ENCODE assay signal across 31 cellular contexts in genomic region chr1:19717467-19717866, GRCh38. TPM values are rescaled to one million over a fixed set of nuclear protein-coding genes. Genes with fewer than 3 reads are reported as not detected.
DNase-seq lines count a peak whose midpoint lies in the region; ATAC-seq, FAIRE-seq and TF ChIP-seq lines count a peak whose summit lies in the region.
"Had no signal": no experiment of that assay in that cellular context is flagged by ENCODE, and none has a peak within 500 bp of the region (broad histone marks: within the 10 kb centered on the region; RNA-seq: fewer than 3 reads in every experiment).

No MANE protein-coding gene starts in this region.

- no peak for ATAC-seq in pancreas
- no peak for ATAC-seq in natural killer cell
- no peak for ATAC-seq in GM19328 (IDR thresholded peaks at IDR 0.05; ENCODE audit: unreplicated experiment)
- ATAC-seq: GM12878 had no signal

- H3K4me3 Mint-ChIP-seq in endodermal cell (no peak overlapping the region), neural progenitor cell (peak overlapping the region; percentile 41), natural killer cell (no peak overlapping the region)
- H3K4me3 Mint-ChIP-seq: CD14-positive monocyte; CD4-positive, alpha-beta memory T cell; CD4-positive, CD25-positive, alpha-beta regulatory T cell; CD8-positive, alpha-beta memory T cell had no signal

- DNase-seq in NT2/D1 (ENCODE audit: low read depth, low spot score) (no peak), endodermal cell (peak; percentile 64), neural progenitor cell (ENCODE audit: low spot score) (no peak), tibial artery (no peak), pancreas (no peak), natural killer cell (no peak), amniotic stem cell (lab: John Stamatoyannopoulos, UW) (no peak)
- DNase-seq: 8988T; ACHN; BE2C; CD4-positive, alpha-beta memory T cell; CD4-positive, CD25-positive, alpha-beta regulatory T cell; CD8-positive, alpha-beta memory T cell; COR-L47; DMS 273 treated with DMSO at 0.1 percent for 48 hours; DMS153; DMS53; DMS79; DND-41; EL; GDM1 had no signal

- no peak for TF ChIP-seq CTCF in endodermal cell (conservative IDR thresholded peaks at IDR 0.05)
- TF ChIP-seq CTCF in neural progenitor cell (IDR thresholded peaks at IDR 0.05) = no peak
- no peak for TF ChIP-seq CTCF in tibial artery (IDR thresholded peaks at IDR 0.05)
- no peak for TF ChIP-seq CTCF in pancreas (IDR thresholded peaks at IDR 0.05)
- TF ChIP-seq CTCF in natural killer cell (IDR thresholded peaks at IDR 0.05) = no peak

- H3K27ac Mint-ChIP-seq in endodermal cell (no peak overlapping the region), neural progenitor cell (no peak overlapping the region), natural killer cell (no peak overlapping the region)
- H3K27ac Mint-ChIP-seq: CD4-positive, alpha-beta memory T cell; CD4-positive, CD25-positive, alpha-beta regulatory T cell had no signal

- H3K36me3 ChIP-seq in NT2/D1 (ENCODE audit: insufficient read depth, insufficient read length, low read length) (no peaks in the 10 kb centered on the region), endodermal cell (ENCODE audit: control insufficient read depth, insufficient read depth, low read length) (no peaks in the 10 kb centered on the region), neural progenitor cell (no peaks in the 10 kb centered on the region), tibial artery (peaks cover 0 to 31% (median 0%) of the 10 kb centered on the region in 3 donors), pancreas (no peaks in the 10 kb centered on the region)
- H3K36me3 ChIP-seq: BE2C, BLaER1 had no signal

- H3K79me2 ChIP-seq in neural progenitor cell (ENCODE audit: low read depth) = no peaks in the 10 kb centered on the region

- H3K4me2 ChIP-seq in neural progenitor cell = no peak overlapping the region
- H3K4me2 ChIP-seq: BLaER1 had no signal

- intact Hi-C loops in tibial artery (cut with DNase I; ENCODE audit: low total_unique reads) (loop anchor here (5.0 kb wide), 1 partner anchor 95 kb away; no protein-coding TSS in a partner anchor), pancreas (cut with DNase I) (no loop called here), natural killer cell (cut with micrococcal nuclease) (no loop called here)

- H3K9me3 ChIP-seq in NT2/D1 (ENCODE audit: insufficient read depth, low read length) (no peaks in the 10 kb centered on the region), endodermal cell (ENCODE audit: control insufficient read depth, low read length) (no peaks in the 10 kb centered on the region), neural progenitor cell (ENCODE audit: low read depth) (no peaks in the 10 kb centered on the region), tibial artery (no peaks in the 10 kb centered on the region), pancreas (no peaks in the 10 kb centered on the region)
- H3K9me3 ChIP-seq: BE2C, BLaER1 had no signal

- H2AFZ ChIP-seq in neural progenitor cell (replicated peaks) = no peak overlapping the region

- no peaks in the 10 kb centered on the region for H4K20me1 ChIP-seq in neural progenitor cell (ENCODE audit: low read depth)
- H4K20me1 ChIP-seq: BLaER1 had no signal

- FAIRE-seq in pancreas (lab: Jason Lieb, UNC) = no peak
- FAIRE-seq: A204.1, GM12878, GM12892, GM18507 had no signal

- H3K27ac ChIP-seq in endodermal cell (ENCODE audit: low read depth, low read length) = no peak overlapping the region
- no peak overlapping the region for H3K27ac ChIP-seq in neural progenitor cell
- peak overlapping the region; percentile 41 to 50 for H3K27ac ChIP-seq in tibial artery
- H3K27ac ChIP-seq in pancreas = no peak overlapping the region
- H3K27ac ChIP-seq: BLaER1 had no signal

- no peak overlapping the region for H3K4me3 ChIP-seq in NT2/D1 (ENCODE audit: insufficient read length, low read depth)
- H3K4me3 ChIP-seq in endodermal cell (ENCODE audit: low read length) = no peak overlapping the region
- H3K4me3 ChIP-seq in neural progenitor cell = no peak overlapping the region
- H3K4me3 ChIP-seq in tibial artery = no peak overlapping the region
- H3K4me3 ChIP-seq in pancreas = no peak overlapping the region
- H3K4me3 ChIP-seq: BLaER1, GM12878 had no signal

- no peaks in the 10 kb centered on the region for H3K27me3 ChIP-seq in NT2/D1 (ENCODE audit: insufficient read depth, insufficient read length)
- no peaks in the 10 kb centered on the region for H3K27me3 ChIP-seq in endodermal cell (ENCODE audit: control insufficient read depth, insufficient read depth, low read length, poor library complexity, severe bottlenecking)
- H3K27me3 ChIP-seq in neural progenitor cell = no peaks in the 10 kb centered on the region
- no peaks in the 10 kb centered on the region for H3K27me3 ChIP-seq in tibial artery
- H3K27me3 ChIP-seq in pancreas = no peaks in the 10 kb centered on the region
- H3K27me3 ChIP-seq: BE2C, BLaER1 had no signal

- H3K4me1 Mint-ChIP-seq in endodermal cell (peaks cover 12% of the 10 kb centered on the region), neural progenitor cell (peaks cover 9% of the 10 kb centered on the region), natural killer cell (peaks cover 0 to 6% of the 10 kb centered on the region in 2 donors)

- H3K36me3 Mint-ChIP-seq in endodermal cell (ENCODE audit: low read depth) = no peaks in the 10 kb centered on the region
- no peaks in the 10 kb centered on the region for H3K36me3 Mint-ChIP-seq in neural progenitor cell
- no peaks in the 10 kb centered on the region for H3K36me3 Mint-ChIP-seq in natural killer cell

- H3F3A ChIP-seq in neural progenitor cell (ENCODE audit: low read depth) = no peaks in the 10 kb centered on the region

- H3K4me1 ChIP-seq in NT2/D1 (ENCODE audit: insufficient read depth, insufficient read length) (no peaks in the 10 kb centered on the region), endodermal cell (ENCODE audit: control insufficient read depth, insufficient read depth, low read length) (no peaks in the 10 kb centered on the region), neural progenitor cell (no peaks in the 10 kb centered on the region), tibial artery (peaks cover 0 to 9% (median 7%) of the 10 kb centered on the region in 4 donors), pancreas (no peaks in the 10 kb centered on the region)
- H3K4me1 ChIP-seq: BE2C had no signal

- H3K27me3 Mint-ChIP-seq in endodermal cell (ENCODE audit: insufficient read depth) (no peaks in the 10 kb centered on the region), neural progenitor cell (ENCODE audit: insufficient read depth, low read depth) (peaks cover 14% of the 10 kb centered on the region), natural killer cell (ENCODE audit: low read depth in 2 of 2) (no peaks in the 10 kb centered on the region)
- H3K27me3 Mint-ChIP-seq: CD4-positive, alpha-beta memory T cell; CD4-positive, CD25-positive, alpha-beta regulatory T cell; CD8-positive, alpha-beta memory T cell had no signal

- H3K9me3 Mint-ChIP-seq in endodermal cell (no peaks in the 10 kb centered on the region), neural progenitor cell (no peaks in the 10 kb centered on the region), natural killer cell (no peaks in the 10 kb centered on the region)
- H3K9me3 Mint-ChIP-seq: CD14-positive monocyte; CD4-positive, alpha-beta memory T cell; CD4-positive, CD25-positive, alpha-beta regulatory T cell; CD8-positive, alpha-beta memory T cell had no signal

- 90% methylated on average over 5 to 6 of the region's 6 CpGs for WGBS in endodermal cell (ENCODE audit: insufficient coverage in 1 of 2, insufficient read length in 1 of 2), 2 experiments
- WGBS in pancreas, 2 donors = 87 to 96% methylated on average over 6 of the region's 6 CpGs

- H3K9ac ChIP-seq in NT2/D1 (ENCODE audit: insufficient read length, low read depth) (peak overlapping the region; percentile 32), endodermal cell (ENCODE audit: extremely low read depth, low read length, poor library complexity, severe bottlenecking) (no peak overlapping the region), neural progenitor cell (no peak overlapping the region)
- H3K9ac ChIP-seq: BLaER1 had no signal

RNA-seq across cellular contexts. Expression of gene HTR6, which starts 52.8 kb away (rescaled TPM):
- total RNA-seq in endodermal cell = under 1 TPM in 1 of 2 donors, not detected in 1; 0.31 TPM
- 0.18 TPM for polyA plus RNA-seq in endodermal cell (2013, experiment 1 of 2)
- 0.12 TPM for polyA plus RNA-seq in endodermal cell (2013, experiment 2 of 2)
- total RNA-seq in neural progenitor cell (ENCODE audit: low replicate concordance) = 0.25 TPM in 1 of 2 replicates, not detected in the other
- not detected for total RNA-seq in pancreas
- not detected for polyA plus RNA-seq in pancreas
- total RNA-seq in natural killer cell = under 1 TPM in 1 of 3 donors, not detected in 2; 0.18 TPM
- total RNA-seq: A673; CD4-positive, CD25-positive, alpha-beta regulatory T cell; CD8-positive, alpha-beta memory T cell; Daoy had no signal
- polyA plus RNA-seq: AG04450; CD14-positive monocyte; CD8-positive, alpha-beta memory T cell had no signal

Comparison
In these comparisons a context has a peak if more than half of its experiments do, and no peak if none do; other contexts are left out.
1. H3K27ac ChIP-seq: peak in tibial artery (2 of 2); none in endodermal cell (single experiment), neural progenitor cell (single experiment) and pancreas (0 of 4).